Comparison of ENCODE assay signal across 16 cellular contexts in the genomic region with DNA sequence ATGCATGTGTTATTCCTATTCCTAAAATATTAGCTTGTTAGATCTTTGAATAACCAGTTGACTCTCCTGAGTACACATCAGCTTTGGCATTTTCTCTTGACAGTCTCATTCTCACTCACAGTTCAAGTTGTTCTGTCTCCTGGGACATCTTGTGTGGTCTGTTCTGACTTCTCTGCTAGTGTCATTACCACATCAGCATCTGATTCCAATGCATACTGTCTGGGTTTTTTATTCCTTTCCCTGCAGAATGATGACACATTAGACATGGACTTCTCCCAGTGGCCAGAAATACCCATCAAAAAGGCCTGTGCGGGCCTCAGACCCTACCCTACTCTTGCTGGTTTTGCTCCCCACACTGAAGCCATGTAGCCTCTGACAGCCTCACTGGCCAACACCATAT. TPM values are rescaled to one million over a fixed set of nuclear protein-coding genes. Genes with fewer than 3 reads are reported as not detected.
DNase-seq lines count a peak whose midpoint lies in the region; ATAC-seq, FAIRE-seq and TF ChIP-seq lines count a peak whose summit lies in the region.
"Had no signal": no experiment of that assay in that cellular context is flagged by ENCODE, and none has a peak within 500 bp of the region (broad histone marks: within the 10 kb centered on the region; RNA-seq: fewer than 3 reads in every experiment).

No MANE protein-coding gene starts in this region.

- no peak for TF ChIP-seq POLR2A in GM12891 (IDR thresholded peaks at IDR 0.05; ENCODE audit: low read depth, low read length)

- DNase-seq in A673 (ENCODE audit: low spot score) (peak; percentile 30), GM12891 (ENCODE audit: insufficient read length, low spot score) (no peak), mesothelial cell of epicardium (ENCODE audit: low spot score in 2 of 2, unreplicated experiment in 2 of 2) (no peak), DMS 273 treated with DMSO at 0.1 percent for 48 hours (lab: John Stamatoyannopoulos, UW) (no peak), putamen (ENCODE audit: low spot score) (no peak)
- DNase-seq: activated T-cell treated with anti-CD3 and anti-CD28 coated beads, Interleukin-2, amount 50 U/mL, for 1 hour; H9; hippocampal formation; lower lobe of right lung; stimulated activated CD4-positive, alpha-beta T cell treated with anti-CD3 and anti-CD28 coated beads, Interleukin-1b, Interleukin-23, amount 100 ng/mL, for 48 hours; upper lobe of right lung had no signal

- no peak for TF ChIP-seq CTCF in A673 (conservative IDR thresholded peaks at IDR 0.05; ENCODE audit: low read depth, low read length)
- no peak for TF ChIP-seq CTCF in brain (conservative IDR thresholded peaks at IDR 0.05)
- TF ChIP-seq CTCF in mesothelial cell of epicardium (IDR thresholded peaks at IDR 0.05; ENCODE audit: unreplicated experiment) = no peak

- H3K27me3 Mint-ChIP-seq in brain (peaks cover 1% of the 10 kb centered on the region), mesothelial cell of epicardium (ENCODE audit: low read depth) (no peaks in the 10 kb centered on the region)

- H3K9me3 Mint-ChIP-seq in brain (peaks cover 0 to 8% (median 0%) of the 10 kb centered on the region in 5 experiments), mesothelial cell of epicardium (no peaks in the 10 kb centered on the region)
- H3K9me3 Mint-ChIP-seq: H9 had no signal

- peaks cover 22% of the 10 kb centered on the region for H3K4me1 ChIP-seq in A673 (ENCODE audit: insufficient read depth, low read length, poor library complexity, severe bottlenecking)

- peak; percentile 78 for FAIRE-seq in GM12891 (lab: Jason Lieb, UNC)

- CTCF ChIA-PET in A673 (lab: Charles Lee) = no interaction called here

- H3K27ac Mint-ChIP-seq in brain (peak overlapping the region in 4 of 5 experiments; percentile 4 to 95 (median 50)), mesothelial cell of epicardium (no peak overlapping the region)

- H3K36me3 Mint-ChIP-seq in brain (peaks cover 46% of the 10 kb centered on the region), mesothelial cell of epicardium (peaks cover 8% of the 10 kb centered on the region)

- BruUV-seq in A673 (replicated peaks; lab: Mats Ljungman, UMichigan) = no TSS peak

- no peak overlapping the region for H3K27ac ChIP-seq in A673 (ENCODE audit: low read depth, low read length, poor library complexity, severe bottlenecking)
- H3K27ac ChIP-seq: lower lobe of right lung, prostate gland, upper lobe of right lung had no signal

- no peaks in the 10 kb centered on the region for H3K9me3 ChIP-seq in A673 (ENCODE audit: low read depth, low read length, poor library complexity, severe bottlenecking)
- H3K9me3 ChIP-seq: lower lobe of right lung, prostate gland, upper lobe of right lung had no signal

- ATAC-seq in GM19452 (IDR thresholded peaks at IDR 0.05; ENCODE audit: unreplicated experiment) (no peak), GM21360 (IDR thresholded peaks at IDR 0.05; ENCODE audit: unreplicated experiment) (no peak)
- ATAC-seq: activated CD4-positive, CD25-positive, alpha-beta regulatory T cell treated with anti-CD3 and anti-CD28 coated beads, Interleukin-2, amount 50 U/mL, for 24 hours; lower lobe of right lung; upper lobe of right lung had no signal

- H3K4me3 ChIP-seq in A673 (ENCODE audit: low read depth, low read length, poor library complexity, severe bottlenecking) = no peak overlapping the region
- H3K4me3 ChIP-seq: lower lobe of right lung, prostate gland, upper lobe of right lung had no signal

- no peaks in the 10 kb centered on the region for H3K27me3 ChIP-seq in A673 (replicated peaks; ENCODE audit: insufficient read depth, low read depth, low read length, poor library complexity)
- H3K27me3 ChIP-seq: upper lobe of right lung had no signal

- H3K4me1 Mint-ChIP-seq in brain = peaks cover 66% of the 10 kb centered on the region
- H3K4me1 Mint-ChIP-seq in mesothelial cell of epicardium = peaks cover 37% of the 10 kb centered on the region

- H3K36me3 ChIP-seq in A673 (ENCODE audit: insufficient read depth, low read length, poor library complexity, severe bottlenecking) = peaks cover 8% of the 10 kb centered on the region
- H3K36me3 ChIP-seq: prostate gland had no signal

- intact Hi-C loops in A673 (cut with micrococcal nuclease; ENCODE audit: unreplicated experiment) = no loop called here

- H3K4me3 Mint-ChIP-seq in brain (peak overlapping the region; percentile 91 to 98 (median 96)), mesothelial cell of epicardium (peak overlapping the region; percentile 90)
- H3K4me3 Mint-ChIP-seq: H9 had no signal

- POLR2A ChIA-PET in A673 (lab: Charles Lee; ENCODE audit: low non-redundant PET) = interaction anchor here (0.7 kb wide), 1 partner anchor 286 kb away, joined by 3 read pairs; no protein-coding TSS in a partner anchor

TF ChIP-seq in GM12891, 5 proteins besides CTCF, POLR2A, EP300 and RAD21:
- TF ChIP-seq PAX5 (IDR thresholded peaks at IDR 0.05; ENCODE audit: insufficient read depth, low read length, severe bottlenecking) (no peak), POU2F2 (IDR thresholded peaks at IDR 0.05; ENCODE audit: low read depth, low read length) (no peak), TAF1 (IDR thresholded peaks at IDR 0.05; ENCODE audit: low read depth, low read length) (no peak), SPI1 (IDR thresholded peaks at IDR 0.05; ENCODE audit: low read depth, low read length) (no peak), POLR2AphosphoS5 (IDR thresholded peaks at IDR 0.05; ENCODE audit: low read depth, low read length) (no peak)

RNA-seq across cellular contexts. Expression of gene ZNF74, which starts 2.7 kb away (rescaled TPM):
- total RNA-seq in A673 (2021) (37.2 and 37.7 TPM in 2 replicates), mesothelial cell of epicardium (36.8 to 38.3 TPM (median 38.1 TPM) in 3 replicates)
- polyA plus RNA-seq in GM12891 (2012; ENCODE audit: low read depth, missing spikeins) = 2.7 TPM
- 19.6 TPM for polyA plus RNA-seq in brain (ENCODE audit: insufficient read depth, low read depth, low replicate concordance)

RNA-seq across cellular contexts. Expression of gene SCARF2, which starts 41.0 kb away (rescaled TPM):
- total RNA-seq in A673 (2021) (1.4 and 1.7 TPM in 2 replicates), mesothelial cell of epicardium (45.7 to 47.2 TPM (median 46.8 TPM) in 3 replicates)
- 0.08 TPM for polyA plus RNA-seq in GM12891 (2012; ENCODE audit: low read depth, missing spikeins)
- polyA plus RNA-seq in brain (ENCODE audit: insufficient read depth, low read depth, low replicate concordance) = 1.9 TPM

Comparison
In these comparisons a context has a peak if more than half of its experiments do, and no peak if none do; other contexts are left out.
1. RNA of gene SCARF2, which starts 41.0 kb away (total RNA-seq): 45.7 to 47.2 TPM in mesothelial cell of epicardium; 1.4 to 1.7 TPM in A673; every median in the first group is over 10 times any median in the second.